ENCODE assay signal across 6 cellular contexts in the genomic region with DNA sequence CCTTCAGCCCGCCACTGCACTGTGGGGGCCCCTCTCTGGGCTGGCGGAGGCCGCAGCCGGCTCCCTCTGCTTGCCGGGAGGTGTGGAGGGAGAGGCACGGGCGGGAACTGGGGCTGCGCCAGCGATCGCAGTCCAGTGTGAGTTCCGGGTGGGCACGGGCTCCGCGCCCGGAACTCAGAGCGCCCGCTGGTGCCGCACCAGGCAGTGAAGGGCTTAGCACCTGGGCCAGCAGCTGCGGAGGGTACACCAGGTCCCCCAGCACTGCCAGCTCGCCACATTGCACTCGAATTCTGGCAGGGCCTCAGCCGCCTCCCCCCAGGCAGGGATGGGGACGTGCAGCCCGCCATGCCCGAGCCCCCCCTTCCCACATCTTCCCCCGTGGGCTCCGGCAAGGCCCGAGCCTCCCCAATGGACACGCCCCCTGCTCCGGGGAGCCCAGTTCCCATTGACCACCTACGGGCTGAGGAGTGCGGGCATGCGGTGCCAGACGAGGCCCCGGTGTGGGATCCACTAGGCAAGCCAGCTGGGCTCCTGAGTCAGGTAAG.
"Had no signal": no experiment of that assay in that cellular context is flagged by ENCODE, and none has a peak within 500 bp of the region (broad histone marks: within the 10 kb centered on the region; RNA-seq: fewer than 3 reads in every experiment).

No MANE protein-coding gene starts in this region.

- H3K4me2 ChIP-seq: GM23338 had no signal

- H2AFZ ChIP-seq: GM23338 had no signal

- ATAC-seq: GM23338 had no signal

- FAIRE-seq: H1, H54, HTR-8/SVneo had no signal

- H3K4me3 ChIP-seq: GM23338 had no signal

- DNase-seq: H9, HCEC 1CT had no signal
